ENCODE assay signal across 1 cellular context in genomic region chr1:31878018-31878417, GRCh38.
TF ChIP-seq lines count a peak whose summit lies in the region.

No MANE protein-coding gene starts in this region.

TF ChIP-seq in H1, 55 proteins besides CTCF, POLR2A, EP300 and RAD21 (continued from another document):
- TF ChIP-seq RNF2 (IDR thresholded peaks at IDR 0.05; ENCODE audit: borderline replicate concordance, low read depth, low read length, missing control alignments, poor library complexity, severe bottlenecking) (no peak), CHD1 (IDR thresholded peaks at IDR 0.05; ENCODE audit: low read depth, low read length) (no peak), E2F6 (IDR thresholded peaks at IDR 0.05) (no peak), JUND (IDR thresholded peaks at IDR 0.05; ENCODE audit: low read length) (no peak), CTBP2 (IDR thresholded peaks at IDR 0.05; ENCODE audit: borderline replicate concordance, insufficient read depth, insufficient read length, low read length) (no peak), RBBP5 (IDR thresholded peaks at IDR 0.05; ENCODE audit: borderline replicate concordance, low read depth, low read length) (no peak), USF2 (IDR thresholded peaks at IDR 0.05; ENCODE audit: low read length) (no peak), GABPA (IDR thresholded peaks at IDR 0.05; ENCODE audit: borderline replicate concordance, insufficient read depth, low read length) (no peak), CBX8 (IDR thresholded peaks at IDR 0.05; ENCODE audit: borderline replicate concordance, low read depth, low read length) (no peak), SUZ12 (IDR thresholded peaks at IDR 0.05; ENCODE audit: low read length) (no peak), FOSL1 (IDR thresholded peaks at IDR 0.05; ENCODE audit: insufficient read depth, low read depth, low read length) (no peak), PHF8 (conservative IDR thresholded peaks at IDR 0.05; ENCODE audit: low read depth, low read length) (no peak), TCF12 (IDR thresholded peaks at IDR 0.05; ENCODE audit: low read depth, low read length) (no peak), SIRT6 (IDR thresholded peaks at IDR 0.05; ENCODE audit: low read length) (no peak), BRCA1 (IDR thresholded peaks at IDR 0.05; ENCODE audit: low read depth, low read length) (no peak)
